14 cellular contexts compared by ENCODE assay signal in genomic region chr12:57456737-57457490, GRCh38. TPM values are rescaled to one million over a fixed set of nuclear protein-coding genes. Genes with fewer than 3 reads are reported as not detected.
DNase-seq lines count a peak whose midpoint lies in the region; ATAC-seq and TF ChIP-seq lines count a peak whose summit lies in the region.
"Had no signal": no experiment of that assay in that cellular context is flagged by ENCODE, and none has a peak within 500 bp of the region (broad histone marks: within the 10 kb centered on the region; RNA-seq: fewer than 3 reads in every experiment).

No MANE protein-coding gene starts in this region.

- no peaks in the 10 kb centered on the region for H3K9me3 ChIP-seq in psoas muscle
- H3K9me3 ChIP-seq: colonic mucosa had no signal

- no peaks in the 10 kb centered on the region for H3K9me3 Mint-ChIP-seq in activated CD4-positive, alpha-beta memory T cell treated with anti-CD3 and anti-CD28 coated beads, Interleukin-2, amount 10 ng/mL, durations not matched to agents 7 days and 5 days
- H3K9me3 Mint-ChIP-seq in activated CD4-positive, alpha-beta memory T cell treated with anti-CD3 and anti-CD28 coated beads for 36 hours = no peaks in the 10 kb centered on the region
- H3K9me3 Mint-ChIP-seq: activated T-helper 2 cell treated with anti-CD3 and anti-CD28 coated beads, Interferon-gamma antibody, Interleukin-2, Interleukin-4, amounts not matched to agents 10 μg/mL and 5 μg/mL and 100 μg/mL, durations not matched to agents 14 hours and 24 hours and 36 hours had no signal

- H3K36me3 ChIP-seq in psoas muscle (ENCODE audit: insufficient read depth in 1 of 2, low read depth in 1 of 2) = no peaks in the 10 kb centered on the region
- H3K36me3 ChIP-seq: colonic mucosa had no signal

- DNase-seq in activated CD4-positive, alpha-beta memory T cell treated with anti-CD3 and anti-CD28 coated beads, Interleukin-2, amount 10 ng/mL, durations not matched to agents 7 days and 5 days = no peak
- no peak for DNase-seq in activated CD4-positive, alpha-beta memory T cell treated with anti-CD3 and anti-CD28 coated beads for 36 hours
- DNase-seq in NCI-H69 (lab: John Stamatoyannopoulos, UW) (peak; percentile 41), epithelial cell of prostate (ENCODE audit: low read depth, low spot score) (no peak), psoas muscle (no peak), GOT3 (lab: John Stamatoyannopoulos, UW) (no peak), NOMO-1 treated with dmso at 0.1 percent for 144 hours (lab: John Stamatoyannopoulos, UW; ENCODE audit: unreplicated experiment) (no peak), NCI-H1092 treated with DMSO at 0.1 percent for 48 hours (lab: John Stamatoyannopoulos, UW) (no peak)
- DNase-seq: foreskin melanocyte, NCI-H1092, SIG-M5 had no signal

- H3K27me3 Mint-ChIP-seq in activated CD4-positive, alpha-beta memory T cell treated with anti-CD3 and anti-CD28 coated beads, Interleukin-2, amount 10 ng/mL, durations not matched to agents 7 days and 5 days = peaks cover 18% of the 10 kb centered on the region
- H3K27me3 Mint-ChIP-seq in activated CD4-positive, alpha-beta memory T cell treated with anti-CD3 and anti-CD28 coated beads for 36 hours = peaks cover 5% of the 10 kb centered on the region

- peaks cover 0 to 8% (median 6%) of the 10 kb centered on the region in 3 donors for H3K27me3 ChIP-seq in psoas muscle (ENCODE audit: insufficient read depth in 3 of 3, low read length in 2 of 3)

- ATAC-seq in psoas muscle = no peak

- CTCF ChIA-PET in activated CD4-positive, alpha-beta memory T cell treated with anti-CD3 and anti-CD28 coated beads, Interleukin-2, amount 10 ng/mL, durations not matched to agents 7 days and 5 days (lab: Charles Lee) = interaction anchor here (0.6 to 9.8 kb wide), 8 partner anchors 13 to 214 kb away, joined by 3 to 204 read pairs (median 6); partner anchors contain the start of gene ARHGAP9
- CTCF ChIA-PET in activated CD4-positive, alpha-beta memory T cell treated with anti-CD3 and anti-CD28 coated beads for 36 hours (lab: Charles Lee) = interaction anchor here (0.7 to 6.4 kb wide), 12 partner anchors 11 to 346 kb away, joined by 3 to 158 read pairs (median 6); partner anchors contain the start of genes INHBC and STAT6

- H3K4me1 Mint-ChIP-seq in activated CD4-positive, alpha-beta memory T cell treated with anti-CD3 and anti-CD28 coated beads, Interleukin-2, amount 10 ng/mL, durations not matched to agents 7 days and 5 days = peaks cover 48% of the 10 kb centered on the region
- peaks cover 32% of the 10 kb centered on the region for H3K4me1 Mint-ChIP-seq in activated CD4-positive, alpha-beta memory T cell treated with anti-CD3 and anti-CD28 coated beads for 36 hours (ENCODE audit: low read depth)

- POLR2A ChIA-PET in activated CD4-positive, alpha-beta memory T cell treated with anti-CD3 and anti-CD28 coated beads, Interleukin-2, amount 10 ng/mL, durations not matched to agents 7 days and 5 days (lab: Charles Lee) = no interaction called here
- POLR2A ChIA-PET in activated CD4-positive, alpha-beta memory T cell treated with anti-CD3 and anti-CD28 coated beads for 36 hours (lab: Charles Lee) = no interaction called here

- TF ChIP-seq CTCF in psoas muscle (IDR thresholded peaks at IDR 0.05) = no peak

- no peak overlapping the region for H3K4me3 Mint-ChIP-seq in activated CD4-positive, alpha-beta memory T cell treated with anti-CD3 and anti-CD28 coated beads, Interleukin-2, amount 10 ng/mL, durations not matched to agents 7 days and 5 days
- no peak overlapping the region for H3K4me3 Mint-ChIP-seq in activated CD4-positive, alpha-beta memory T cell treated with anti-CD3 and anti-CD28 coated beads for 36 hours

- intact Hi-C loops in activated CD4-positive, alpha-beta memory T cell treated with anti-CD3 and anti-CD28 coated beads for 36 hours (cut with micrococcal nuclease) = loop anchor here (5.0 kb wide), 1 partner anchor 165 kb away; no protein-coding TSS in a partner anchor
- intact Hi-C loops in psoas muscle (cut with DNase I) = loop anchor here in 1 of 2 donors (5.0 kb wide), 1 partner anchor 195 kb away; no protein-coding TSS in a partner anchor

- 80 to 88% (median 82%) methylated on average over 6 of the region's 6 CpGs for WGBS in psoas muscle, 3 donors

- H3K4me1 ChIP-seq in psoas muscle = peaks cover 42% of the 10 kb centered on the region

- H3K27ac Mint-ChIP-seq in activated CD4-positive, alpha-beta memory T cell treated with anti-CD3 and anti-CD28 coated beads, Interleukin-2, amount 10 ng/mL, durations not matched to agents 7 days and 5 days = peak overlapping the region; percentile 52
- no peak overlapping the region for H3K27ac Mint-ChIP-seq in activated CD4-positive, alpha-beta memory T cell treated with anti-CD3 and anti-CD28 coated beads for 36 hours
- H3K27ac Mint-ChIP-seq: activated T-helper 2 cell treated with anti-CD3 and anti-CD28 coated beads, Interferon-gamma antibody, Interleukin-2, Interleukin-4, amounts not matched to agents 10 μg/mL and 5 μg/mL and 100 μg/mL, durations not matched to agents 14 hours and 24 hours and 36 hours had no signal

- H3K27ac ChIP-seq in epithelial cell of prostate (peak overlapping the region; percentile 97), psoas muscle (no peak overlapping the region)
- H3K27ac ChIP-seq: colonic mucosa had no signal

- peak overlapping the region; percentile 34 for H3K4me3 ChIP-seq in psoas muscle
- H3K4me3 ChIP-seq: colonic mucosa, lung had no signal

- no peaks in the 10 kb centered on the region for H3K36me3 Mint-ChIP-seq in activated CD4-positive, alpha-beta memory T cell treated with anti-CD3 and anti-CD28 coated beads, Interleukin-2, amount 10 ng/mL, durations not matched to agents 7 days and 5 days (ENCODE audit: low read depth)
- no peaks in the 10 kb centered on the region for H3K36me3 Mint-ChIP-seq in activated CD4-positive, alpha-beta memory T cell treated with anti-CD3 and anti-CD28 coated beads for 36 hours

RNA-seq across cellular contexts. Expression of gene INHBE, which starts 1.8 kb away (rescaled TPM):
- under 1 TPM in 1 of 2 experiments, not detected in 1; 0.08 TPM for total RNA-seq in activated CD4-positive, alpha-beta memory T cell treated with anti-CD3 and anti-CD28 coated beads, Interleukin-2, amount 10 ng/mL, durations not matched to agents 7 days and 5 days
- under 1 TPM; 0.34 to 0.69 TPM for total RNA-seq in activated CD4-positive, alpha-beta memory T cell treated with anti-CD3 and anti-CD28 coated beads for 36 hours
- total RNA-seq in psoas muscle = 1 to 10 TPM in 2 of 4 donors, under 1 TPM in 2; 0.23 to 6.8 (median 2.1) TPM
- polyA plus RNA-seq in psoas muscle = 1 to 10 TPM in 1 of 3 donors, under 1 TPM in 2; 0.18 to 1.4 (median 0.18) TPM
- polyA plus RNA-seq: lung had no signal

RNA-seq across cellular contexts. Expression of gene GLI1, which starts 2.7 kb away (rescaled TPM):
- total RNA-seq in activated CD4-positive, alpha-beta memory T cell treated with anti-CD3 and anti-CD28 coated beads, Interleukin-2, amount 10 ng/mL, durations not matched to agents 7 days and 5 days = under 1 TPM; 0.30 to 0.48 TPM
- total RNA-seq in activated CD4-positive, alpha-beta memory T cell treated with anti-CD3 and anti-CD28 coated beads for 36 hours = under 1 TPM in 1 of 2 experiments, not detected in 1; 0.07 TPM
- total RNA-seq in psoas muscle = under 1 TPM in 3 of 4 donors, not detected in 1; 0.07 to 0.86 (median 0.61) TPM
- polyA plus RNA-seq in psoas muscle = under 1 TPM; 0.21 to 0.34 (median 0.23) TPM

RNA-seq across cellular contexts. Expression of gene INHBC, which starts 22.3 kb away (rescaled TPM):
- total RNA-seq in activated CD4-positive, alpha-beta memory T cell treated with anti-CD3 and anti-CD28 coated beads, Interleukin-2, amount 10 ng/mL, durations not matched to agents 7 days and 5 days = not detected
- not detected for total RNA-seq in activated CD4-positive, alpha-beta memory T cell treated with anti-CD3 and anti-CD28 coated beads for 36 hours
- under 1 TPM in 2 of 4 donors, not detected in 2; 0.18 to 0.21 TPM for total RNA-seq in psoas muscle
- polyA plus RNA-seq in psoas muscle = under 1 TPM in 1 of 3 donors, not detected in 2; 0.05 TPM
- total RNA-seq: colonic mucosa, lung had no signal

RNA-seq across cellular contexts. Expression of gene ARHGAP9, which starts 22.8 kb away (rescaled TPM):
- 100 to 1,000 TPM; 171 to 188 TPM for total RNA-seq in activated CD4-positive, alpha-beta memory T cell treated with anti-CD3 and anti-CD28 coated beads, Interleukin-2, amount 10 ng/mL, durations not matched to agents 7 days and 5 days
- 10 to 100 TPM; 78.9 to 88.4 TPM for total RNA-seq in activated CD4-positive, alpha-beta memory T cell treated with anti-CD3 and anti-CD28 coated beads for 36 hours
- 1 to 10 TPM; 1.3 to 5.4 (median 4.1) TPM for total RNA-seq in psoas muscle
- 1 to 10 TPM in 2 of 3 donors, under 1 TPM in 1; 0.91 to 2.0 (median 1.4) TPM for polyA plus RNA-seq in psoas muscle

RNA-seq across cellular contexts. Expression of gene R3HDM2, which starts 26.1 kb away (rescaled TPM):
- total RNA-seq in activated CD4-positive, alpha-beta memory T cell treated with anti-CD3 and anti-CD28 coated beads, Interleukin-2, amount 10 ng/mL, durations not matched to agents 7 days and 5 days = 10 to 100 TPM; 70.2 to 71.5 TPM
- total RNA-seq in activated CD4-positive, alpha-beta memory T cell treated with anti-CD3 and anti-CD28 coated beads for 36 hours = 10 to 100 TPM; 42.2 to 51.4 TPM
- 10 to 100 TPM; 41.4 to 64.9 (median 45.0) TPM for total RNA-seq in psoas muscle
- polyA plus RNA-seq in psoas muscle = 10 to 100 TPM; 12.1 to 22.6 (median 20.9) TPM
